1 cellular context compared by ENCODE assay signal in genomic region chr7:44654255-44654791, GRCh38.
TF ChIP-seq lines count a peak whose summit lies in the region.

No MANE protein-coding gene starts in this region.

TF ChIP-seq in K562, 482 proteins besides CTCF, POLR2A, EP300 and RAD21:
- TF ChIP-seq PREB (CRISPR knock-in tag; IDR thresholded peaks at IDR 0.05) (no peak), ARID1B (IDR thresholded peaks at IDR 0.05) (0 out of 2 replicates have a peak, but pooled peaks have one; percentile 15), CBFA2T2 (conservative IDR thresholded peaks at IDR 0.05) (0 out of 2 replicates have a peak, but pooled peaks have one; percentile 9), ARNT (IDR thresholded peaks at IDR 0.05) (no peak), CBFA2T3 (IDR thresholded peaks at IDR 0.05) (peak; percentile 34), TCF3 (CRISPR knock-in tag; IDR thresholded peaks at IDR 0.05) (peak; percentile 49; the same call in 1 of the 2 replicates), MEF2A (IDR thresholded peaks at IDR 0.05; ENCODE audit: control insufficient read depth, low read depth, low read length) (0 out of 2 replicates have a peak, but pooled peaks have one; percentile 35), ZNF121 (CRISPR knock-in tag; conservative IDR thresholded peaks at IDR 0.05) (no peak), ZBTB2 (IDR thresholded peaks at IDR 0.05) (no peak)
TF ChIP-seq in K562: peak in this region for 5.
